Comparison of ENCODE assay signal across 22 cellular contexts in genomic region chr11:9923280-9923679, GRCh38.
A peak's percentile ranks its signal among the peaks of the same experiment; 100 is the strongest.
DNase-seq lines count a peak whose midpoint lies in the region; ATAC-seq and TF ChIP-seq lines count a peak whose summit lies in the region.
"Had no signal": no experiment of that assay in that cellular context is flagged by ENCODE, and none has a peak within 500 bp of the region (broad histone marks: within the 10 kb centered on the region; RNA-seq: fewer than 3 reads in every experiment).

No MANE protein-coding gene starts in this region.

- ATAC-seq in GM23338 (peak; percentile 28), T-helper 17 cell (no peak), GM19324 (IDR thresholded peaks at IDR 0.05; ENCODE audit: low FRiP score, unreplicated experiment) (no peak), HG02798 (IDR thresholded peaks at IDR 0.05; ENCODE audit: poor library complexity, unreplicated experiment) (no peak)
- ATAC-seq: left ventricle myocardium superior; mucosa of descending colon; stimulated activated naive B cell treated with anti-CD40 and anti-IgM and Interleukin-4, amounts not matched to agents 10 μg/mL and 1 μg/mL and 100 μg/mL, for 72 hours had no signal

- H3K36me3 ChIP-seq in GM23338 (ENCODE audit: insufficient read depth): no peaks in the 10 kb centered on the region
- no peaks in the 10 kb centered on the region for H3K36me3 ChIP-seq in iPS-18a (ENCODE audit: control insufficient read depth, low read depth, low read length)
- H3K36me3 ChIP-seq in neural progenitor cell: no peaks in the 10 kb centered on the region
- H3K36me3 ChIP-seq: colonic mucosa, esophagus squamous epithelium had no signal

- peaks cover 35% of the 10 kb centered on the region for H3K4me1 Mint-ChIP-seq in GM23338
- H3K4me1 Mint-ChIP-seq in T-helper 17 cell: no peaks in the 10 kb centered on the region
- peaks cover 16% of the 10 kb centered on the region for H3K4me1 Mint-ChIP-seq in neural progenitor cell
- H3K4me1 Mint-ChIP-seq: stimulated activated naive B cell treated with anti-CD40 and anti-IgM and Interleukin-4, amounts not matched to agents 10 μg/mL and 1 μg/mL and 100 μg/mL, for 72 hours had no signal

- H3K9me2 ChIP-seq in GM23338 (ENCODE audit: insufficient read depth): no peaks in the 10 kb centered on the region

- peak overlapping the region; percentile 42 for H3K4me3 Mint-ChIP-seq in GM23338
- no peak overlapping the region for H3K4me3 Mint-ChIP-seq in T-helper 17 cell
- no peak overlapping the region for H3K4me3 Mint-ChIP-seq in neural progenitor cell
- H3K4me3 Mint-ChIP-seq: activated naive CD4-positive, alpha-beta T cell treated with anti-CD3 and anti-CD28 coated beads, Interleukin-2, amount 10 ng/mL, durations not matched to agents 7 days and 5 days; activated T-helper 1 cell treated with anti-CD3 and anti-CD28 coated beads, Interleukin-12 subunit alpha, Interleukin-12 subunit beta, Interleukin-2, Interleukin-4 antibody, amounts not matched to agents 30 ng/mL and 10 ng/mL and 1 ng/mL, durations not matched to agents 14 hours and 24 hours and 36 hours; stimulated activated naive B cell treated with anti-CD40 and anti-IgM and Interleukin-4, amounts not matched to agents 10 μg/mL and 1 μg/mL and 100 μg/mL, for 72 hours had no signal

- in situ Hi-C loops in KBM-7 (cut with MboI; ENCODE audit: low pct_unique_long_range_greater_than_20kb, low sequenced_read_pairs): no loop called here

- TF ChIP-seq CTCF in GM23338 (conservative IDR thresholded peaks at IDR 0.05; ENCODE audit: low read depth in 2 of 2) (no peak), neural progenitor cell (IDR thresholded peaks at IDR 0.05) (no peak)

- H2AFZ ChIP-seq in GM23338: no peak overlapping the region
- H2AFZ ChIP-seq in neural progenitor cell (replicated peaks): peak overlapping the region; percentile 95

- no peaks in the 10 kb centered on the region for H3K9me3 ChIP-seq in T-helper 17 cell (ENCODE audit: control insufficient read depth, low read length, poor library complexity, severe bottlenecking)
- H3K9me3 ChIP-seq in iPS-18a (ENCODE audit: control insufficient read depth, low read depth, low read length): no peaks in the 10 kb centered on the region
- H3K9me3 ChIP-seq in neural progenitor cell (ENCODE audit: low read depth): no peaks in the 10 kb centered on the region
- H3K9me3 ChIP-seq: colonic mucosa, esophagus squamous epithelium, mucosa of descending colon had no signal

- peak overlapping the region; percentile 50 for H3K9ac ChIP-seq in iPS-18a (ENCODE audit: low read length)
- no peak overlapping the region for H3K9ac ChIP-seq in neural progenitor cell

- H3K27me3 Mint-ChIP-seq in GM23338 (ENCODE audit: insufficient read depth, low read depth, poor library complexity) (peaks cover 3% of the 10 kb centered on the region), T-helper 17 cell (no peaks in the 10 kb centered on the region), neural progenitor cell (ENCODE audit: insufficient read depth, low read depth) (no peaks in the 10 kb centered on the region)
- H3K27me3 Mint-ChIP-seq: activated naive CD4-positive, alpha-beta T cell treated with anti-CD3 and anti-CD28 coated beads, Interleukin-2, amount 10 ng/mL, durations not matched to agents 7 days and 5 days; stimulated activated naive B cell treated with anti-CD40 and anti-IgM and Interleukin-4, amounts not matched to agents 10 μg/mL and 1 μg/mL and 100 μg/mL, for 72 hours had no signal

- H3K27ac ChIP-seq in GM23338 (ENCODE audit: low read depth): peak overlapping the region; percentile 97
- H3K27ac ChIP-seq in iPS-18a (ENCODE audit: low read length): peak overlapping the region; percentile 60
- peak overlapping the region; percentile 85 for H3K27ac ChIP-seq in neural progenitor cell
- H3K27ac ChIP-seq: colonic mucosa, esophagus squamous epithelium, HL-60 had no signal

- H3K4me2 ChIP-seq in GM23338 (peak overlapping the region; percentile 49), neural progenitor cell (peak overlapping the region; percentile 75)

- no peaks in the 10 kb centered on the region for H4K20me1 ChIP-seq in GM23338 (replicated peaks; ENCODE audit: insufficient read depth)
- H4K20me1 ChIP-seq in neural progenitor cell (ENCODE audit: low read depth): no peaks in the 10 kb centered on the region

- DNase-seq in GM23338 (ENCODE audit: low spot score) (peak; percentile 33), T-helper 17 cell (no peak), neural progenitor cell (ENCODE audit: low spot score) (no peak), putamen (ENCODE audit: low spot score) (no peak), KBM-7 (no peak)
- DNase-seq: activated naive CD4-positive, alpha-beta T cell treated with anti-CD3 and anti-CD28 coated beads, Interleukin-2, amount 10 ng/mL, durations not matched to agents 7 days and 5 days; colonic mucosa; DMS53; esophagus squamous epithelium; left ventricle myocardium superior; mucosa of descending colon; NCI-H1092; NCI-H1694 treated with DMSO at 0.1 percent for 48 hours; NCI-H69; SIG-M5; stimulated activated CD4-positive, alpha-beta T cell treated with anti-CD3 and anti-CD28 coated beads, Interleukin-4, amount 100 ng/mL, for 4 hours; stimulated activated naive B cell treated with anti-CD40 and anti-IgM and Interleukin-4, amounts not matched to agents 10 μg/mL and 1 μg/mL and 100 μg/mL, for 72 hours had no signal

- H3K27ac Mint-ChIP-seq in GM23338 (peak overlapping the region; percentile 90), T-helper 17 cell (peak overlapping the region; percentile 60), neural progenitor cell (no peak overlapping the region)
- H3K27ac Mint-ChIP-seq: activated naive CD4-positive, alpha-beta T cell treated with anti-CD3 and anti-CD28 coated beads, Interleukin-2, amount 10 ng/mL, durations not matched to agents 7 days and 5 days; activated T-helper 1 cell treated with anti-CD3 and anti-CD28 coated beads, Interleukin-12 subunit alpha, Interleukin-12 subunit beta, Interleukin-2, Interleukin-4 antibody, amounts not matched to agents 30 ng/mL and 10 ng/mL and 1 ng/mL, durations not matched to agents 14 hours and 24 hours and 36 hours; stimulated activated naive B cell treated with anti-CD40 and anti-IgM and Interleukin-4, amounts not matched to agents 10 μg/mL and 1 μg/mL and 100 μg/mL, for 72 hours had no signal

- H3F3A ChIP-seq in GM23338 (replicated peaks; ENCODE audit: low read depth) (no peaks in the 10 kb centered on the region), neural progenitor cell (ENCODE audit: low read depth) (peaks cover 21% of the 10 kb centered on the region)

- H3K79me2 ChIP-seq in GM23338 (replicated peaks; ENCODE audit: insufficient read depth): no peaks in the 10 kb centered on the region
- no peaks in the 10 kb centered on the region for H3K79me2 ChIP-seq in neural progenitor cell (ENCODE audit: low read depth)

- peaks cover under 1% of the 10 kb centered on the region; the same call in 2 of the 3 replicates for H3K36me3 Mint-ChIP-seq in GM23338 (ENCODE audit: low read depth)
- H3K36me3 Mint-ChIP-seq in T-helper 17 cell (ENCODE audit: low read depth): no peaks in the 10 kb centered on the region
- H3K36me3 Mint-ChIP-seq in neural progenitor cell: peaks cover 2% of the 10 kb centered on the region
- H3K36me3 Mint-ChIP-seq: activated naive CD4-positive, alpha-beta T cell treated with anti-CD3 and anti-CD28 coated beads, Interleukin-2, amount 10 ng/mL, durations not matched to agents 7 days and 5 days had no signal

- H3K4me1 ChIP-seq in GM23338 (ENCODE audit: insufficient read depth) (peaks cover 22% of the 10 kb centered on the region), iPS-18a (ENCODE audit: control insufficient read depth, low read depth, low read length) (peaks cover 36% of the 10 kb centered on the region), neural progenitor cell (peaks cover 17% of the 10 kb centered on the region)
- H3K4me1 ChIP-seq: colonic mucosa had no signal

- no peaks in the 10 kb centered on the region for H3K9me3 Mint-ChIP-seq in GM23338
- no peaks in the 10 kb centered on the region for H3K9me3 Mint-ChIP-seq in neural progenitor cell
- H3K9me3 Mint-ChIP-seq: activated naive CD4-positive, alpha-beta T cell treated with anti-CD3 and anti-CD28 coated beads, Interleukin-2, amount 10 ng/mL, durations not matched to agents 7 days and 5 days; activated T-helper 1 cell treated with anti-CD3 and anti-CD28 coated beads, Interleukin-12 subunit alpha, Interleukin-12 subunit beta, Interleukin-2, Interleukin-4 antibody, amounts not matched to agents 30 ng/mL and 10 ng/mL and 1 ng/mL, durations not matched to agents 14 hours and 24 hours and 36 hours; stimulated activated naive B cell treated with anti-CD40 and anti-IgM and Interleukin-4, amounts not matched to agents 10 μg/mL and 1 μg/mL and 100 μg/mL, for 72 hours had no signal

- no peaks in the 10 kb centered on the region for H3K27me3 ChIP-seq in GM23338 (ENCODE audit: insufficient read depth)
- no peaks in the 10 kb centered on the region for H3K27me3 ChIP-seq in iPS-18a (ENCODE audit: control insufficient read depth, insufficient read depth, low read length)
- no peaks in the 10 kb centered on the region for H3K27me3 ChIP-seq in neural progenitor cell
- H3K27me3 ChIP-seq: colonic mucosa, esophagus squamous epithelium had no signal

- H3K4me3 ChIP-seq in GM23338 (peak overlapping the region; percentile 24), iPS-18a (ENCODE audit: low read length) (peak overlapping the region; percentile 36), neural progenitor cell (peak overlapping the region; percentile 20)
- H3K4me3 ChIP-seq: colonic mucosa, esophagus squamous epithelium, mucosa of descending colon had no signal

TF ChIP-seq in GM23338, 12 proteins besides CTCF, POLR2A, EP300 and RAD21 (continues in another document):
- TF ChIP-seq POLR2AphosphoS5 (IDR thresholded peaks at IDR 0.05; ENCODE audit: low read depth) (no peak), STAT1 (IDR thresholded peaks at IDR 0.05; ENCODE audit: unreplicated experiment) (no peak), CREB1 (CRISPR knock-in tag; IDR thresholded peaks at IDR 0.05; ENCODE audit: low read depth) (no peak)
